13 cellular contexts compared by ENCODE assay signal in genomic region chr2:27832396-27832795, GRCh38. TPM values are rescaled to one million over a fixed set of nuclear protein-coding genes. Genes with fewer than 3 reads are reported as not detected.
DNase-seq lines count a peak whose midpoint lies in the region; ATAC-seq and TF ChIP-seq lines count a peak whose summit lies in the region.
"Had no signal": no experiment of that assay in that cellular context is flagged by ENCODE, and none has a peak within 500 bp of the region (broad histone marks: within the 10 kb centered on the region; RNA-seq: fewer than 3 reads in every experiment).

No MANE protein-coding gene starts in this region.

- BruUV-seq in A673 (replicated peaks; lab: Mats Ljungman, UMichigan) = no TSS peak

- peak; percentile 35 for DNase-seq in A673 (ENCODE audit: low spot score)
- DNase-seq in HFF-Myc (ENCODE audit: extremely low read depth, low read depth) = peak; percentile 35
- DNase-seq in SIG-M5 treated with dmso at 0.1 percent for 504 hours (lab: John Stamatoyannopoulos, UW; ENCODE audit: unreplicated experiment) = peak; percentile 97
- DNase-seq in fibroblast of pulmonary artery (ENCODE audit: low read depth) = peak; percentile 68
- DNase-seq in effector memory CD4-positive, alpha-beta T cell = no peak
- DNase-seq in NCI-H2107 treated with DMSO at 0.1 percent for 48 hours (lab: John Stamatoyannopoulos, UW; ENCODE audit: unreplicated experiment) = no peak
- DNase-seq: activated naive CD8-positive, alpha-beta T cell treated with anti-CD3 and anti-CD28 coated beads for 36 hours; hypothalamus; NCI-H2029; Peyer's patch had no signal

- no peaks in the 10 kb centered on the region for H3K4me1 ChIP-seq in A673 (ENCODE audit: insufficient read depth, low read length, poor library complexity, severe bottlenecking)
- H3K4me1 ChIP-seq in effector memory CD4-positive, alpha-beta T cell (ENCODE audit: control insufficient read depth, insufficient read depth, low read length, poor library complexity, severe bottlenecking) = no peaks in the 10 kb centered on the region
- H3K4me1 ChIP-seq: Peyer's patch had no signal

- ATAC-seq in HG03135 (IDR thresholded peaks at IDR 0.05; ENCODE audit: unreplicated experiment) (no peak), GM18868 (IDR thresholded peaks at IDR 0.05; ENCODE audit: unreplicated experiment) (no peak)

- no peak overlapping the region for H3K27ac ChIP-seq in A673 (ENCODE audit: low read depth, low read length, poor library complexity, severe bottlenecking)
- H3K27ac ChIP-seq in effector memory CD4-positive, alpha-beta T cell (ENCODE audit: insufficient read depth, low read length, poor library complexity, severe bottlenecking) = no peak overlapping the region
- H3K27ac ChIP-seq: Peyer's patch, prostate gland had no signal

- H3K27me3 ChIP-seq in A673 (replicated peaks; ENCODE audit: insufficient read depth, low read depth, low read length, poor library complexity) = no peaks in the 10 kb centered on the region
- no peaks in the 10 kb centered on the region for H3K27me3 ChIP-seq in effector memory CD4-positive, alpha-beta T cell (replicated peaks; ENCODE audit: control insufficient read depth, insufficient read depth, low read length, poor library complexity, severe bottlenecking)
- H3K27me3 ChIP-seq: Peyer's patch had no signal

- no peaks in the 10 kb centered on the region for H3K9me3 ChIP-seq in A673 (ENCODE audit: low read depth, low read length, poor library complexity, severe bottlenecking)
- H3K9me3 ChIP-seq in effector memory CD4-positive, alpha-beta T cell (ENCODE audit: control insufficient read depth, low read length) = no peaks in the 10 kb centered on the region
- H3K9me3 ChIP-seq: Peyer's patch, prostate gland had no signal

- POLR2A ChIA-PET in A673 (lab: Charles Lee; ENCODE audit: low non-redundant PET) = interaction anchor here (0.7 kb wide), 1 partner anchor 1493 kb away, joined by 3 read pairs; no protein-coding TSS in a partner anchor

- CTCF ChIA-PET in A673 (lab: Charles Lee) = no interaction called here

- no peak for TF ChIP-seq CTCF in A673 (conservative IDR thresholded peaks at IDR 0.05; ENCODE audit: low read depth, low read length)
- no peak for TF ChIP-seq CTCF in HFF-Myc (IDR thresholded peaks at IDR 0.05; ENCODE audit: low read depth, low read length, missing control alignments)
- TF ChIP-seq CTCF in fibroblast of pulmonary artery (IDR thresholded peaks at IDR 0.05; ENCODE audit: low read length, missing control alignments) = no peak

- H3K36me3 ChIP-seq in A673 (ENCODE audit: insufficient read depth, low read length, poor library complexity, severe bottlenecking) = no peaks in the 10 kb centered on the region
- H3K36me3 ChIP-seq in effector memory CD4-positive, alpha-beta T cell (ENCODE audit: control insufficient read depth, insufficient read depth, low read length) = no peaks in the 10 kb centered on the region
- H3K36me3 ChIP-seq: prostate gland had no signal

- H3K4me3 ChIP-seq in A673 (ENCODE audit: low read depth, low read length, poor library complexity, severe bottlenecking) (no peak overlapping the region), HFF-Myc (replicated peaks; ENCODE audit: low read depth, low read length) (no peak overlapping the region), fibroblast of pulmonary artery (replicated peaks; ENCODE audit: low read depth, low read length) (no peak overlapping the region)
- H3K4me3 ChIP-seq in effector memory CD4-positive, alpha-beta T cell (ENCODE audit: insufficient read depth, low read depth, low read length, poor library complexity, severe bottlenecking) = no peak overlapping the region
- H3K4me3 ChIP-seq: Peyer's patch, prostate gland had no signal

- intact Hi-C loops in A673 (cut with micrococcal nuclease; ENCODE audit: unreplicated experiment) = no loop called here

RNA-seq across cellular contexts. Expression of gene RBKS, which starts 57.8 kb away (rescaled TPM):
- 0.54 and 0.66 TPM in 2 replicates for total RNA-seq in A673 (2021)

RNA-seq across cellular contexts. Expression of gene BABAM2, which starts 58.1 kb away (rescaled TPM):
- total RNA-seq in A673 (2021) = 21.5 and 21.8 TPM in 2 replicates

Comparison
In these comparisons a context has a peak if more than half of its experiments do, and no peak if none do; other contexts are left out.
1. DNase-seq: peak in A673 (single experiment), HFF-Myc (single experiment), SIG-M5 treated with dmso at 0.1 percent for 504 hours (single experiment) and fibroblast of pulmonary artery (single experiment); none in effector memory CD4-positive, alpha-beta T cell (0 of 3) and NCI-H2107 treated with DMSO at 0.1 percent for 48 hours (single experiment).